ENCODE assay signal across 8 cellular contexts in the genomic region with DNA sequence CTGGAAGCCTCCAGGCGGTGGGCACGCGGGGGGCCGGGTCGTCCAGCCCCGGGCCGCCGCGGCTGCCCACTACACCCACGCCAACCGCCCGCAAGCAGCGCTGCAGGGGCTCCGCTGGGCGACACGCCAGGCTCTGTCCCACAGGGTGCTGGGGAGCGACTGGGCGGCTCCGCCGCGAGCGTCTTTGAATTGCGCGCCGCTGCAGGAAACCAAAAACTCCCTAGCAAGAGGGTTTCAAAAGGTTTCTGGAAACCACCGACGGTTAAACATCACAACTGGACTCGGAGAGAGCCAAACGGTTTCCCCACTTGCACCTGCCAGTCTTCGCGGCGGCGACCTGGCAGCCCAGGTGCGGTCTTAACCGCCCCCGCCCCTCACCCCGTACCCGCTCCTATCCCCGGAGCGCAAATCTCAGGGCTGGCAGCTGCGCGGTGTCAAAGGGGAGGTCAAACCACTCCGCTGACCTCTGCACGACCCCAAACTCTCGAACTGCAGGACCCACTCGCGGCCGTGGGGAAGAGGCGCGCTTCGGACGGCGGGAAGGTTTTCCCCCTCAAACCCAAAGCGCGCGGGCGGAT. TPM values are rescaled to one million over a fixed set of nuclear protein-coding genes. Genes with fewer than 3 reads are reported as not detected.
DNase-seq lines count a peak whose midpoint lies in the region; ATAC-seq and TF ChIP-seq lines count a peak whose summit lies in the region.

No MANE protein-coding gene starts in this region.

- peak overlapping the region; percentile 34 to 52 for H3K4me3 ChIP-seq in right atrium auricular region
- H3K4me3 ChIP-seq in skin epidermis = peak overlapping the region; percentile 46 to 69 (median 59)

- H3K4me1 ChIP-seq in right atrium auricular region = peaks cover 0 to 34% of the 10 kb centered on the region in 2 donors

- no peaks in the 10 kb centered on the region for H3K36me3 ChIP-seq in right atrium auricular region

- no peaks in the 10 kb centered on the region for H3K9me3 ChIP-seq in right atrium auricular region

- DNase-seq in NCI-H345 (lab: John Stamatoyannopoulos, UW) (peak; percentile 60), activated gamma-delta T cell treated with Interleukin-2 at 50 U/mL for 16 hours (peak; percentile 62), right atrium auricular region (ENCODE audit: low spot score) (no peak), NCI-H2171 treated with DMSO at 0.1 percent for 48 hours (lab: John Stamatoyannopoulos, UW) (no peak), SKM-1 treated with dmso at 0.1 percent for 144 hours (lab: John Stamatoyannopoulos, UW; ENCODE audit: unreplicated experiment) (no peak)

- TF ChIP-seq CTCF in right atrium auricular region (IDR thresholded peaks at IDR 0.05) = no peak

- peaks cover 0 to 4% of the 10 kb centered on the region in 2 donors for H3K27me3 ChIP-seq in right atrium auricular region

- peak overlapping the region; percentile 31 to 38 for H3K27ac ChIP-seq in right atrium auricular region
- H3K27ac ChIP-seq in skin epidermis = peak overlapping the region; percentile 41 to 93 (median 77)

- ATAC-seq in GM18520 (IDR thresholded peaks at IDR 0.05; ENCODE audit: unreplicated experiment) = peak; percentile 61
- ATAC-seq in HG02588 (IDR thresholded peaks at IDR 0.05; ENCODE audit: unreplicated experiment) = peak; percentile 47

RNA-seq across cellular contexts. Expression of gene CXCR4, which starts 1.0 kb away (rescaled TPM):
- 10 to 100 TPM; 11.9 to 12.4 TPM for total RNA-seq in right atrium auricular region

Comparison
In these comparisons a context has a peak if more than half of its experiments do, and no peak if none do; other contexts are left out.
1. DNase-seq: peak in NCI-H345 (single experiment) and activated gamma-delta T cell treated with Interleukin-2 at 50 U/mL for 16 hours (single experiment); none in right atrium auricular region (single experiment), NCI-H2171 treated with DMSO at 0.1 percent for 48 hours (single experiment) and SKM-1 treated with dmso at 0.1 percent for 144 hours (single experiment).